ENCODE assay signal across 1 cellular context in the genomic region with DNA sequence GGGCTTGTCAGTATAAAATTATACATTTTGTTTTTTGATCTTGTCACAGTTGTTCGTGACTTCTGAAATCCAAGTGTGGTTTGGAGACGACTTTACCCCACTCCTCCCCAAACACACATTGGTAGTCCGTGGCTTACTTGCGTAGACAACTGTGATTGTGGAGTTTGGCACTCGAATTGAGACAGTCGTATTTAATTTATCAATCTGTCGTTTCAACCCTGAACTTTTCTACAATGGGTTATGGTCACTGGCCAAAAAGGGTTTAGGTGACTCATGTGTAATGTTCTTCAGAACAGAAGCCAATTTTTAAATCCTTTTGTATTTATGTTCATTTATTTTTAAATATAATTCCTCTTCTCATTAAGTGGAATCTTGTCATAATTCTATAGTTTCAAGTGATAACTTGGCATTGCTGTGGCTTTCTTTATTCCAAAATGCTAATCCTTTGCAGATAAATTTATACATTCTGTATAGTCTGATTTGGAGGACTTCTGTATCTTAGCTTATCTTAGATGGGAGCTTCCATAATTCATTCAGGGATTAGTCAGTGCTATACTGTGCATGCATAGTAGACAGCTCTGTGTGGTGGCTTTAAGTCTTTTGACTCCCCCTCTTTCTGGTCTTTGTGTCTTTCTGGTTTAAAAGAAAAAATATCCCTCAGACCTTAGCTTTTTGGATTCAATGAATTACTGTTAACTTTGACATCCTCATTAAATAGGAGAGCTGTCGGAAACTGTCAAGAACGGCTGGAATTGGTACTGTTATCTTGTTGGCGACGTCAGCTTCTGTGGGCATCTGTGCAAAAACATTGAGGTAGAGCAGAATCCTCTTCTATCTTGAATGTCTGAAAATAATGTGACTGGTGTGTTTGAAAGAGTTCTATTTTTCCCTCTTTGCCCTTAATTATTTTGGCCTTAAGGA.
A peak's percentile ranks its signal among the peaks of the same experiment; 100 is the strongest.
TF ChIP-seq lines count a peak whose summit lies in the region.

No MANE protein-coding gene starts in this region.

TF ChIP-seq in SK-N-SH treated with all-trans-retinoic acid at 6 μM for 48 hours, 23 proteins besides CTCF, POLR2A, EP300 and RAD21 (continued from another document):
- 0 out of 2 replicates have a peak, but pooled peaks have one; percentile 29 for TF ChIP-seq TCF4 (CRISPR knock-in tag; IDR thresholded peaks at IDR 0.05; ENCODE audit: borderline replicate concordance)
